Comparison of ENCODE assay signal across 26 cellular contexts in genomic region chr12:107541001-107541400, GRCh38.
"Had no signal": no experiment of that assay in that cellular context is flagged by ENCODE, and none has a peak within 500 bp of the region (broad histone marks: within the 10 kb centered on the region; RNA-seq: fewer than 3 reads in every experiment).

No MANE protein-coding gene starts in this region.

- DNase-seq: dermis blood vessel endothelial cell; effector memory CD4-positive, alpha-beta T cell; erythroblast; hypothalamus; immature natural killer cell; left ventricle myocardium superior; lower lobe of right lung; naive thymus-derived CD8-positive, alpha-beta T cell; nephron progenitor cell; pancreas; retina; right lobe of liver; small intestine; stimulated activated CD4-positive, alpha-beta T cell treated with anti-CD3 and anti-CD28 coated beads, Interleukin-15, amount 100 ng/mL, for 24 hours; stimulated activated CD4-positive, alpha-beta T cell treated with anti-CD3 and anti-CD28 coated beads, Interleukin-2, amount 100 ng/mL, for 48 hours; stimulated activated naive B cell treated with anti-CD40 and anti-IgM and Interleukin-4, amounts not matched to agents 10 μg/mL and 1 μg/mL and 100 μg/mL, for 72 hours; upper lobe of left lung had no signal

- H3K27ac ChIP-seq: coronary artery, lower lobe of right lung, neutrophil, pancreas, right lobe of liver, thoracic aorta, tibial nerve, upper lobe of left lung had no signal

- H3K4me3 Mint-ChIP-seq: immature natural killer cell; naive thymus-derived CD8-positive, alpha-beta T cell; nephron progenitor cell; stimulated activated naive B cell treated with anti-CD40 and anti-IgM and Interleukin-4, amounts not matched to agents 10 μg/mL and 1 μg/mL and 100 μg/mL, for 72 hours; stimulated activated naive CD8-positive, alpha-beta T cell treated with anti-CD3 and anti-CD28 coated beads, Interleukin-15, Interleukin-2, amounts not matched to agents 100 ng/mL and 50 ng/mL, for 24 hours had no signal

- H3K4me3 ChIP-seq: coronary artery, lower lobe of right lung, pancreas, right lobe of liver, thoracic aorta, tibial nerve, upper lobe of left lung had no signal

- H3K9me3 Mint-ChIP-seq: immature natural killer cell; naive thymus-derived CD8-positive, alpha-beta T cell; stimulated activated naive CD8-positive, alpha-beta T cell treated with anti-CD3 and anti-CD28 coated beads, Interleukin-15, Interleukin-2, amounts not matched to agents 100 ng/mL and 50 ng/mL, for 24 hours had no signal

- H3K36me3 ChIP-seq: lower lobe of right lung, neutrophil, pancreas, right lobe of liver, thoracic aorta, tibial nerve, upper lobe of left lung had no signal

- H3K9me3 ChIP-seq: lower lobe of right lung, neutrophil, pancreas, right lobe of liver, thoracic aorta, upper lobe of left lung had no signal

- H3K36me3 Mint-ChIP-seq: stimulated activated naive B cell treated with anti-CD40 and anti-IgM and Interleukin-4, amounts not matched to agents 10 μg/mL and 1 μg/mL and 100 μg/mL, for 72 hours had no signal

- H3K4me1 ChIP-seq: lower lobe of right lung, pancreas, right lobe of liver, tibial nerve, upper lobe of left lung had no signal

- H3K27me3 Mint-ChIP-seq: naive thymus-derived CD8-positive, alpha-beta T cell; stimulated activated naive B cell treated with anti-CD40 and anti-IgM and Interleukin-4, amounts not matched to agents 10 μg/mL and 1 μg/mL and 100 μg/mL, for 72 hours; stimulated activated naive CD8-positive, alpha-beta T cell treated with anti-CD3 and anti-CD28 coated beads, Interleukin-15, Interleukin-2, amounts not matched to agents 100 ng/mL and 50 ng/mL, for 24 hours had no signal

- FAIRE-seq: endometrium, frontal cortex, keratinocyte, pancreas, small intestine, urothelium cell line had no signal

- H3K27ac Mint-ChIP-seq: immature natural killer cell; nephron progenitor cell; stimulated activated naive B cell treated with anti-CD40 and anti-IgM and Interleukin-4, amounts not matched to agents 10 μg/mL and 1 μg/mL and 100 μg/mL, for 72 hours; stimulated activated naive CD8-positive, alpha-beta T cell treated with anti-CD3 and anti-CD28 coated beads, Interleukin-15, Interleukin-2, amounts not matched to agents 100 ng/mL and 50 ng/mL, for 24 hours had no signal

- ATAC-seq: left ventricle myocardium superior; lower lobe of right lung; naive thymus-derived CD8-positive, alpha-beta T cell; pancreas; right lobe of liver; stimulated activated naive B cell treated with anti-CD40 and anti-IgM and Interleukin-4, amounts not matched to agents 10 μg/mL and 1 μg/mL and 100 μg/mL, for 72 hours had no signal

- H3K27me3 ChIP-seq: neutrophil, pancreas, right lobe of liver, tibial nerve, upper lobe of left lung had no signal
